In genomic region chr5:17398439-17398838, GRCh38 we compare ENCODE assay signal across 11 cellular contexts.
DNase-seq lines count a peak whose midpoint lies in the region; ATAC-seq and TF ChIP-seq lines count a peak whose summit lies in the region.
"Had no signal": no experiment of that assay in that cellular context is flagged by ENCODE, and none has a peak within 500 bp of the region (broad histone marks: within the 10 kb centered on the region; RNA-seq: fewer than 3 reads in every experiment).

No MANE protein-coding gene starts in this region.

- H3K27me3 Mint-ChIP-seq in HFFc6 (ENCODE audit: insufficient read depth), result peaks cover 21% of the 10 kb centered on the region

- peaks cover 34% of the 10 kb centered on the region for H3K4me1 ChIP-seq in OCI-LY3 (ENCODE audit: low read length)

- ATAC-seq in GM21825 (IDR thresholded peaks at IDR 0.05; ENCODE audit: unreplicated experiment) (no peak), esophagus mucosa (no peak)
- ATAC-seq: natural killer cell had no signal

- peak overlapping the region; percentile 31; the same call in 1 of the 2 replicates for H3K9ac ChIP-seq in OCI-LY3 (ENCODE audit: low read length)

- H3K4me3 Mint-ChIP-seq in HFFc6, result peak overlapping the region; percentile 72
- H3K4me3 Mint-ChIP-seq: natural killer cell had no signal

- no peaks in the 10 kb centered on the region; the same call in 1 of the 2 replicates for H3K9me3 Mint-ChIP-seq in HFFc6

- CTCF ChIA-PET in BJ (lab: Yijun Ruan, JAX), result no interaction called here

- POLR2A ChIA-PET in BJ (lab: Charles Lee), result no interaction called here

- H3K9me3 ChIP-seq in OCI-LY3 (ENCODE audit: insufficient read depth, low read length), result no peaks in the 10 kb centered on the region

- H3K27me3 ChIP-seq in BJ (ENCODE audit: control insufficient read depth, insufficient read depth, low read length), result peaks cover 20% of the 10 kb centered on the region
- H3K27me3 ChIP-seq in OCI-LY3 (ENCODE audit: low read depth, low read length), result 0 out of 2 replicates have a peak, but pooled peaks cover 2% of the 10 kb centered on the region

- peaks cover 34% of the 10 kb centered on the region for H3K4me1 Mint-ChIP-seq in HFFc6 (ENCODE audit: low read depth)
- H3K4me1 Mint-ChIP-seq: natural killer cell had no signal

- H3K4me3 ChIP-seq in BJ (ENCODE audit: low read depth, low read length) (no peak overlapping the region), OCI-LY3 (ENCODE audit: low read length) (peak overlapping the region; percentile 60), fibroblast of the aortic adventitia (ENCODE audit: low read depth, low read length) (no peak overlapping the region)

- peak overlapping the region; percentile 73 for H3K27ac ChIP-seq in OCI-LY3 (ENCODE audit: low read length)

- no peaks in the 10 kb centered on the region for H4K20me1 ChIP-seq in OCI-LY3 (ENCODE audit: insufficient read depth, low read length)

- H3K27ac Mint-ChIP-seq in HFFc6, result peak overlapping the region; percentile 46; the same call in 1 of the 2 replicates
- H3K27ac Mint-ChIP-seq: natural killer cell had no signal

- no peak overlapping the region for H2AFZ ChIP-seq in OCI-LY3 (ENCODE audit: low read depth, low read length)

- H3K36me3 Mint-ChIP-seq in HFFc6 (ENCODE audit: low read depth), result peaks cover 12% of the 10 kb centered on the region
- H3K36me3 Mint-ChIP-seq: natural killer cell had no signal

- TF ChIP-seq CTCF in BJ (IDR thresholded peaks at IDR 0.05; ENCODE audit: insufficient read depth, low read depth, low read length) (no peak), HFFc6 (IDR thresholded peaks at IDR 0.05) (no peak), OCI-LY3 (IDR thresholded peaks at IDR 0.05; ENCODE audit: low read depth, low read length) (no peak), fibroblast of the aortic adventitia (IDR thresholded peaks at IDR 0.05; ENCODE audit: insufficient read depth, low read length) (no peak)

- H3K4me2 ChIP-seq in OCI-LY3 (ENCODE audit: low read length), result peak overlapping the region; percentile 74

- no peaks in the 10 kb centered on the region for H3K79me2 ChIP-seq in OCI-LY3 (ENCODE audit: low read length)

- H3K36me3 ChIP-seq in BJ (ENCODE audit: control insufficient read depth, insufficient read depth, low read length) (no peaks in the 10 kb centered on the region), OCI-LY3 (replicated peaks; ENCODE audit: low read depth, low read length) (no peaks in the 10 kb centered on the region)

- DNase-seq in BJ (ENCODE audit: low read depth), result peak; percentile 38
- peak; percentile 80 for DNase-seq in HFFc6
- peak; percentile 90 for DNase-seq in fibroblast of the aortic adventitia (ENCODE audit: low read depth)
- no peak for DNase-seq in T-helper 9 cell
- DNase-seq in SK-N-DZ (ENCODE audit: low spot score), result no peak
- DNase-seq: DMS79, natural killer cell, NCI-H69 had no signal

Comparison
In these comparisons a context has a peak if more than half of its experiments do, and no peak if none do; other contexts are left out.
1. DNase-seq: peak in BJ (single experiment), HFFc6 (single experiment) and fibroblast of the aortic adventitia (single experiment); none in T-helper 9 cell (single experiment) and SK-N-DZ (single experiment).